9 cellular contexts compared by ENCODE assay signal in the genomic region with DNA sequence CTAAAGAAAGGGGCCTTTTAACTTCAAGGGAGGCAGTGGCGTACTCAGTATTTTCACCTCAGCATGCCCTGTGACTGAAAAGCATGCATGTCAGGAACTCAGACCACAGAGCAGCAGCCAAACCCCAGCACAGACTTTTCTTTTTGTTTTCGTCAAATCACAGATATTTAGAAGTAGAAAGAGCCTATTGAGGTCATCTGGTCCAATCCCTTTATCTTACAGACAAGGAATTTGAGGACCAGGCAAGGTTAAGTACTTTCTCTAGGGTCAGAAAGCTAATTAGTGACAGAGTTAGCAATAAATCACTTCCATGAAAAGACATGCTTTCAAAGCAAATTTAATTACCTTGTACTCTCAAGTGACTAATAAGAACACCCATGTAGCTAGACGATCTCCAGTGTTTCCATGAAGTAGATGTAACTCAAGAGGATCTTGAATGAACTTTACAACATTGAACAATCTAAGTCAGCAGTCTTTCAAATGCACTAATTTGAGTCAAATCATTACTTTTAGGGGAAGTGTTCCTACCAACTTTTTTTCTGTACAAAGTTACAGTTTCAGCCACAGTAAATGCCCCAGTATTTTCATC. TPM values are rescaled to one million over a fixed set of nuclear protein-coding genes. Genes with fewer than 3 reads are reported as not detected.
DNase-seq lines count a peak whose midpoint lies in the region; ATAC-seq and TF ChIP-seq lines count a peak whose summit lies in the region.
"Had no signal": no experiment of that assay in that cellular context is flagged by ENCODE, and none has a peak within 500 bp of the region (broad histone marks: within the 10 kb centered on the region; RNA-seq: fewer than 3 reads in every experiment).

No MANE protein-coding gene starts in this region.

- ATAC-seq in GM21515 (IDR thresholded peaks at IDR 0.05; ENCODE audit: unreplicated experiment) (peak; percentile 97), HG03520 (IDR thresholded peaks at IDR 0.05; ENCODE audit: unreplicated experiment) (peak; percentile 99)

- TF ChIP-seq CTCF in GM13977 (IDR thresholded peaks at IDR 0.05; ENCODE audit: extremely low read depth, insufficient read depth, missing control alignments), result no peak

- in situ Hi-C loops in GM13977 (cut with MboI; ENCODE audit: low pct_unique_long_range_greater_than_20kb, low sequenced_read_pairs, unreplicated experiment), result no loop called here

- DNase-seq in GM13977 (ENCODE audit: low spot score) (peak; percentile 66), iris pigment epithelial cell (ENCODE audit: low read depth) (peak; percentile 23), DMS79 (lab: John Stamatoyannopoulos, UW) (no peak), NCI-H2081 treated with DMSO at 0.1 percent for 48 hours (lab: John Stamatoyannopoulos, UW) (no peak), HT-29 (ENCODE audit: low spot score) (no peak)
- no peak for DNase-seq in stimulated activated CD4-positive, alpha-beta T cell treated with anti-CD3 and anti-CD28 coated beads, Interleukin-12 subunit alpha, Interleukin-12 subunit beta, amount 100 ng/mL, for 4 hours
- DNase-seq: left cardiac atrium had no signal

RNA-seq across cellular contexts. Expression of a gene that starts 35.9 kb away (rescaled TPM):
- not detected in 2 replicates for total RNA-seq in HT-29 (2014; rRNA removed; shearing (Covaris generic))

Comparison
In these comparisons a context has a peak if more than half of its experiments do, and no peak if none do; other contexts are left out.
1. DNase-seq: peak in GM13977 (single experiment) and iris pigment epithelial cell (single experiment); none in DMS79 (single experiment), stimulated activated CD4-positive, alpha-beta T cell treated with anti-CD3 and anti-CD28 coated beads, Interleukin-12 subunit alpha, Interleukin-12 subunit beta, amount 100 ng/mL, for 4 hours (single experiment), NCI-H2081 treated with DMSO at 0.1 percent for 48 hours (single experiment) and HT-29 (single experiment).